11 cellular contexts compared by ENCODE assay signal in the genomic region with DNA sequence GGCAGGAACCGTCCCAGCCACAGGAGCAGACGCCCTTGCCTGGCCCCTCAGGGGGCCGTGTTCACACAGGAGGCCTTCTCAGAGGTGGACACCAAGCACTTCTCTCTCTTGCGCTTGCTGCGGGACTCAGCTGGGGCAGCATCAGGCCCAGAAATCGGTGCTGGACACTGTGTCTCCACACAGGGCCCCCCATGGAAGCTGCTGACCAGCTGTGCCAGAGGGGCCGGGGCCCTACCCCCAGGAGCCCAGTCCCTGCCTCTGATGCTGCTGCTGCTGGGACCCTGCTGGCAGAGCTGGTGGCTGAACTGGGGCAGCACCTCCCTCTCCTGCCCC. TPM values are rescaled to one million over a fixed set of nuclear protein-coding genes. Genes with fewer than 3 reads are reported as not detected.
DNase-seq lines count a peak whose midpoint lies in the region; FAIRE-seq and TF ChIP-seq lines count a peak whose summit lies in the region.
"Had no signal": no experiment of that assay in that cellular context is flagged by ENCODE, and none has a peak within 500 bp of the region (broad histone marks: within the 10 kb centered on the region; RNA-seq: fewer than 3 reads in every experiment).

No MANE protein-coding gene starts in this region.

- H3K36me3 ChIP-seq in adipocyte (ENCODE audit: control insufficient read depth, insufficient read depth, low read length, severe bottlenecking) (peaks cover 5% of the 10 kb centered on the region), keratinocyte (ENCODE audit: control insufficient read depth in 2 of 2, extremely low read depth in 1 of 2, insufficient read depth in 2 of 2, low read length in 2 of 2) (peaks cover 0 to 2% of the 10 kb centered on the region in 2 experiments), small intestine (ENCODE audit: control insufficient read depth in 2 of 2, insufficient read depth in 2 of 2, low read length in 2 of 2) (no peaks in the 10 kb centered on the region)

- H3K79me2 ChIP-seq in keratinocyte (ENCODE audit: control insufficient read depth, insufficient read depth, low read length) = peaks cover 76% of the 10 kb centered on the region

- CTCF ChIA-PET in Calu3 (lab: Charles Lee) = interaction anchor here (1.1 to 3.9 kb wide), 3 partner anchors 10 to 27 kb away, joined by 4 to 26 read pairs (median 8); no protein-coding TSS in a partner anchor
- CTCF ChIA-PET in activated CD4-positive, alpha-beta memory T cell treated with anti-CD3 and anti-CD28 coated beads, Interleukin-2, amount 10 ng/mL, durations not matched to agents 7 days and 5 days (lab: Charles Lee) = interaction anchor here (1.1 to 1.7 kb wide), 2 partner anchors 22 to 27 kb away, joined by 5 to 6 read pairs; no protein-coding TSS in a partner anchor

- TF ChIP-seq CTCF in Calu3 (IDR thresholded peaks at IDR 0.05; ENCODE audit: unreplicated experiment) (no peak), keratinocyte (optimal IDR thresholded peaks at IDR 0.05 in 1 of 3, IDR thresholded peaks at IDR 0.05 in 1 of 3, conservative IDR thresholded peaks at IDR 0.05 in 1 of 3; ENCODE audit: extremely low read depth in 1 of 3, insufficient read depth in 2 of 3, low read length in 3 of 3) (no peak)

- H3K27me3 Mint-ChIP-seq in Calu3 (ENCODE audit: unreplicated experiment) = no peaks in the 10 kb centered on the region
- H3K27me3 Mint-ChIP-seq in activated CD4-positive, alpha-beta memory T cell treated with anti-CD3 and anti-CD28 coated beads, Interleukin-2, amount 10 ng/mL, durations not matched to agents 7 days and 5 days = peaks cover 6% of the 10 kb centered on the region

- intact Hi-C loops in Calu3 (cut with micrococcal nuclease; ENCODE audit: unreplicated experiment) = no loop called here

- H3K9ac ChIP-seq in adipocyte (ENCODE audit: low read length) (peak overlapping the region; percentile 74), keratinocyte (ENCODE audit: control insufficient read depth, extremely low read depth, insufficient read depth, low read length) (peak overlapping the region; percentile 83)

- no peak overlapping the region for H3K4me3 ChIP-seq in adipocyte (ENCODE audit: low read length)
- H3K4me3 ChIP-seq in keratinocyte (ENCODE audit: control insufficient read depth in 2 of 3, extremely low read depth in 1 of 3, insufficient read depth in 2 of 3, low read depth in 1 of 3, low read length in 3 of 3) = peak overlapping the region in 1 of 3 experiments; percentile 61
- H3K4me3 ChIP-seq in small intestine (ENCODE audit: low read depth in 1 of 2, low read length in 2 of 2) = no peak overlapping the region

- H3K27ac ChIP-seq in keratinocyte (ENCODE audit: control insufficient read depth, insufficient read depth, low read length) (peak overlapping the region; percentile 86), small intestine (ENCODE audit: low read depth in 1 of 2, low read length in 1 of 2) (peak overlapping the region; percentile 74 to 93)

- H3K9me1 ChIP-seq in keratinocyte (ENCODE audit: control insufficient read depth, extremely low read depth, insufficient read depth, low read length) = peaks cover 5% of the 10 kb centered on the region

- POLR2A ChIA-PET in activated CD4-positive, alpha-beta memory T cell treated with anti-CD3 and anti-CD28 coated beads, Interleukin-2, amount 10 ng/mL, durations not matched to agents 7 days and 5 days (lab: Charles Lee) = interaction anchor here (1.0 kb wide), 1 partner anchor 23 kb away, joined by 3 read pairs; a partner anchor contains a TSS

- H3K4me1 ChIP-seq in adipocyte (ENCODE audit: control insufficient read depth, insufficient read depth, low read length) = peaks cover 46% of the 10 kb centered on the region
- H3K4me1 ChIP-seq in keratinocyte (ENCODE audit: control insufficient read depth, extremely low read depth, insufficient read depth, low read length) = peaks cover 56% of the 10 kb centered on the region
- H3K4me1 ChIP-seq in small intestine (ENCODE audit: control insufficient read depth in 2 of 2, insufficient read depth in 1 of 2, low read depth in 1 of 2, low read length in 1 of 2) = peaks cover 2 to 41% of the 10 kb centered on the region in 2 donors

- no peak overlapping the region for H2AFZ ChIP-seq in keratinocyte (ENCODE audit: control insufficient read depth, low read length)

- BruUV-seq in Calu3 (replicated peaks; lab: Mats Ljungman, UMichigan) = no TSS peak

- DNase-seq in Calu3 (no peak), adipocyte (ENCODE audit: low read depth) (peak; percentile 17), keratinocyte (ENCODE audit: low read depth, low spot score) (no peak), small intestine (no peak), AML-193 (lab: John Stamatoyannopoulos, UW) (no peak), NCI-H524 (lab: John Stamatoyannopoulos, UW) (no peak), NCI-H1694 (lab: John Stamatoyannopoulos, UW) (no peak)
- no peak for DNase-seq in activated CD4-positive, alpha-beta memory T cell treated with anti-CD3 and anti-CD28 coated beads, Interleukin-2, amount 10 ng/mL, durations not matched to agents 7 days and 5 days
- DNase-seq: activated naive CD4-positive, alpha-beta T cell treated with Interleukin-2 at 50 U/mL for 16 hours; NCI-H1092 had no signal

- H4K20me1 ChIP-seq in keratinocyte (ENCODE audit: control insufficient read depth, extremely low read depth, insufficient read depth, low read length) = peaks cover 7% of the 10 kb centered on the region

- H3K9me3 ChIP-seq in adipocyte (ENCODE audit: control insufficient read depth, low read length) (no peaks in the 10 kb centered on the region), keratinocyte (ENCODE audit: control insufficient read depth, low read depth, low read length) (no peaks in the 10 kb centered on the region), small intestine (ENCODE audit: control insufficient read depth, low read depth) (no peaks in the 10 kb centered on the region)

- peak overlapping the region; percentile 95 for H3K4me2 ChIP-seq in keratinocyte (ENCODE audit: control insufficient read depth, extremely low read depth, insufficient read depth, low read depth, low read length)

- no peak for FAIRE-seq in keratinocyte (lab: Jason Lieb, UNC)
- FAIRE-seq in small intestine (lab: Jason Lieb, UNC) = no peak

- peaks cover 91% of the 10 kb centered on the region for H3K36me3 Mint-ChIP-seq in Calu3 (ENCODE audit: insufficient read depth, unreplicated experiment)
- no peaks in the 10 kb centered on the region for H3K36me3 Mint-ChIP-seq in activated CD4-positive, alpha-beta memory T cell treated with anti-CD3 and anti-CD28 coated beads, Interleukin-2, amount 10 ng/mL, durations not matched to agents 7 days and 5 days (ENCODE audit: low read depth)
- H3K36me3 Mint-ChIP-seq: WTC11 had no signal

- H3K4me3 Mint-ChIP-seq in Calu3 (ENCODE audit: low read depth, unreplicated experiment) = peak overlapping the region; percentile 67
- H3K4me3 Mint-ChIP-seq in activated CD4-positive, alpha-beta memory T cell treated with anti-CD3 and anti-CD28 coated beads, Interleukin-2, amount 10 ng/mL, durations not matched to agents 7 days and 5 days = no peak overlapping the region
- H3K4me3 Mint-ChIP-seq: WTC11 had no signal

- no peaks in the 10 kb centered on the region for H3K9me3 Mint-ChIP-seq in Calu3 (ENCODE audit: low read depth, unreplicated experiment)
- no peaks in the 10 kb centered on the region for H3K9me3 Mint-ChIP-seq in activated CD4-positive, alpha-beta memory T cell treated with anti-CD3 and anti-CD28 coated beads, Interleukin-2, amount 10 ng/mL, durations not matched to agents 7 days and 5 days
- H3K9me3 Mint-ChIP-seq: WTC11 had no signal

- WGBS in small intestine, 3 donors = 68 to 75% (median 70%) methylated on average over 7 of the region's 7 CpGs

- peak overlapping the region; percentile 84 for H3K27ac Mint-ChIP-seq in Calu3 (ENCODE audit: unreplicated experiment)
- no peak overlapping the region for H3K27ac Mint-ChIP-seq in activated CD4-positive, alpha-beta memory T cell treated with anti-CD3 and anti-CD28 coated beads, Interleukin-2, amount 10 ng/mL, durations not matched to agents 7 days and 5 days
- H3K27ac Mint-ChIP-seq: WTC11 had no signal

- H3K27me3 ChIP-seq in adipocyte (replicated peaks; ENCODE audit: control insufficient read depth, insufficient read depth, low read length) (no peaks in the 10 kb centered on the region), keratinocyte (ENCODE audit: control insufficient read depth, extremely low read depth, insufficient read depth, low read length) (no peaks in the 10 kb centered on the region), small intestine (ENCODE audit: control insufficient read depth in 2 of 2, insufficient read depth in 2 of 2, low read length in 2 of 2) (no peaks in the 10 kb centered on the region)

- dilution Hi-C loops in keratinocyte (cut with MboI; ENCODE audit: extremely low pct_ligation_motif_present, low sequenced_read_pairs) = no loop called here

- H3K4me1 Mint-ChIP-seq in Calu3 (ENCODE audit: low read depth, unreplicated experiment) = peaks cover 55% of the 10 kb centered on the region
- peaks cover 20% of the 10 kb centered on the region for H3K4me1 Mint-ChIP-seq in activated CD4-positive, alpha-beta memory T cell treated with anti-CD3 and anti-CD28 coated beads, Interleukin-2, amount 10 ng/mL, durations not matched to agents 7 days and 5 days

RNA-seq across cellular contexts. Expression of a gene that starts 4.0 kb away (rescaled TPM):
- total RNA-seq in Calu3 (2022) = 298 and 337 TPM in 2 replicates
- polyA plus RNA-seq in keratinocyte = 44.3 to 90.3 TPM (median 66.2 TPM) in 3 replicates
- polyA plus RNA-seq in keratinocyte (2011; ENCODE audit: low read depth) = 123 TPM
- 21.3 and 35.3 TPM in 2 replicates for polyA plus RNA-seq in keratinocyte (2011; cell fraction: cytosol; rRNA removed)
- polyA plus RNA-seq in keratinocyte (2011; cell fraction: nucleus; rRNA removed) = 208 and 264 TPM in 2 replicates
- 81.4 and 94.0 TPM in 2 replicates for polyA plus RNA-seq in keratinocyte (2012; ENCODE audit: low replicate concordance)
- polyA minus RNA-seq in keratinocyte = 131 to 309 TPM (median 181 TPM) in 3 replicates
- polyA minus RNA-seq in keratinocyte (2011; cell fraction: cytosol; rRNA and poly(A)+ RNA removed) = 135 TPM
- polyA minus RNA-seq in keratinocyte (2011; cell fraction: nucleus; rRNA and poly(A)+ RNA removed) = 352 and 408 TPM in 2 replicates
- polyA plus RNA-seq in small intestine = 100 to 1,000 TPM in 2 of 3 donors, 10 to 100 TPM in 1; 80.2 to 179 (median 110) TPM
- 10 to 100 TPM; 21.5 to 23.5 TPM for total RNA-seq in activated CD4-positive, alpha-beta memory T cell treated with anti-CD3 and anti-CD28 coated beads, Interleukin-2, amount 10 ng/mL, durations not matched to agents 7 days and 5 days

RNA-seq across cellular contexts. Expression of a gene that starts 23.3 kb away (rescaled TPM):
- total RNA-seq in Calu3 (2022) = 13.2 and 19.0 TPM in 2 replicates
- 0.94 to 3.1 TPM (median 1.4 TPM) in 3 replicates for polyA plus RNA-seq in keratinocyte
- polyA plus RNA-seq in keratinocyte (2011; ENCODE audit: low read depth) = 1.2 TPM
- polyA plus RNA-seq in keratinocyte (2011; cell fraction: cytosol; rRNA removed) = 1.2 and 2.1 TPM in 2 replicates
- 11.3 and 18.0 TPM in 2 replicates for polyA plus RNA-seq in keratinocyte (2011; cell fraction: nucleus; rRNA removed)
- polyA plus RNA-seq in keratinocyte (2012; ENCODE audit: low replicate concordance) = 1.0 and 3.2 TPM in 2 replicates
- polyA minus RNA-seq in keratinocyte = 0.93 to 2.4 TPM (median 1.1 TPM) in 3 replicates
- polyA minus RNA-seq in keratinocyte (2011; cell fraction: cytosol; rRNA and poly(A)+ RNA removed) = 2.1 TPM
- polyA minus RNA-seq in keratinocyte (2011; cell fraction: nucleus; rRNA and poly(A)+ RNA removed) = 3.7 and 5.8 TPM in 2 replicates
- 1 to 10 TPM; 1.9 to 2.7 (median 2.2) TPM for polyA plus RNA-seq in small intestine
- total RNA-seq in activated CD4-positive, alpha-beta memory T cell treated with anti-CD3 and anti-CD28 coated beads, Interleukin-2, amount 10 ng/mL, durations not matched to agents 7 days and 5 days = 1 to 10 TPM; 5.0 to 5.6 TPM

RNA-seq across cellular contexts. Expression of a gene that starts 33.3 kb away (rescaled TPM):
- 14.3 and 23.7 TPM in 2 replicates for total RNA-seq in Calu3 (2022)
- polyA plus RNA-seq in keratinocyte (3.4 to 12.6 TPM (median 4.6 TPM) in 3 replicates), small intestine (1 to 10 TPM in 2 of 3 donors, not detected in 1; 2.4 to 7.9 TPM)
- 2.1 TPM for polyA plus RNA-seq in keratinocyte (2011; ENCODE audit: low read depth)
- polyA plus RNA-seq in keratinocyte (2011; cell fraction: cytosol; rRNA removed) = 4.8 and 9.8 TPM in 2 replicates
- 17.4 and 26.6 TPM in 2 replicates for polyA plus RNA-seq in keratinocyte (2011; cell fraction: nucleus; rRNA removed)
- 4.3 and 6.8 TPM in 2 replicates for polyA plus RNA-seq in keratinocyte (2012; ENCODE audit: low replicate concordance)
- polyA minus RNA-seq in keratinocyte = 6.5 to 11.9 TPM (median 11.8 TPM) in 3 replicates
- 13.4 TPM for polyA minus RNA-seq in keratinocyte (2011; cell fraction: cytosol; rRNA and poly(A)+ RNA removed)
- polyA minus RNA-seq in keratinocyte (2011; cell fraction: nucleus; rRNA and poly(A)+ RNA removed) = 8.3 and 9.3 TPM in 2 replicates
- 10 to 100 TPM; 13.4 to 14.2 TPM for total RNA-seq in activated CD4-positive, alpha-beta memory T cell treated with anti-CD3 and anti-CD28 coated beads, Interleukin-2, amount 10 ng/mL, durations not matched to agents 7 days and 5 days

RNA-seq across cellular contexts. Expression of a gene that starts 39.6 kb away (rescaled TPM):
- 47.1 and 50.0 TPM in 2 replicates for total RNA-seq in Calu3 (2022)
- polyA plus RNA-seq in keratinocyte (19.8 to 29.7 TPM (median 23.2 TPM) in 3 replicates), small intestine (10 to 100 TPM; 28.6 to 41.2 (median 38.2) TPM)
- 11.6 TPM for polyA plus RNA-seq in keratinocyte (2011; ENCODE audit: low read depth)
- polyA plus RNA-seq in keratinocyte (2011; cell fraction: cytosol; rRNA removed) = 13.3 and 28.8 TPM in 2 replicates
- 38.8 and 54.6 TPM in 2 replicates for polyA plus RNA-seq in keratinocyte (2011; cell fraction: nucleus; rRNA removed)
- polyA plus RNA-seq in keratinocyte (2012; ENCODE audit: low replicate concordance) = 20.6 and 25.0 TPM in 2 replicates
- 28.0 to 48.1 TPM (median 40.1 TPM) in 3 replicates for polyA minus RNA-seq in keratinocyte
- polyA minus RNA-seq in keratinocyte (2011; cell fraction: cytosol; rRNA and poly(A)+ RNA removed) = 31.7 TPM
- polyA minus RNA-seq in keratinocyte (2011; cell fraction: nucleus; rRNA and poly(A)+ RNA removed) = 29.2 and 36.5 TPM in 2 replicates
- 10 to 100 TPM; 56.5 to 58.9 TPM for total RNA-seq in activated CD4-positive, alpha-beta memory T cell treated with anti-CD3 and anti-CD28 coated beads, Interleukin-2, amount 10 ng/mL, durations not matched to agents 7 days and 5 days

RNA-seq across cellular contexts. Expression of a gene that starts 42.0 kb away (rescaled TPM):
- 21.1 and 27.5 TPM in 2 replicates for total RNA-seq in Calu3 (2022)
- polyA plus RNA-seq in keratinocyte (10.1 to 17.9 TPM (median 11.1 TPM) in 3 replicates), small intestine (1 to 10 TPM in 2 of 3 donors, under 1 TPM in 1; 0.45 to 7.1 (median 3.5) TPM)
- 5.9 TPM for polyA plus RNA-seq in keratinocyte (2011; ENCODE audit: low read depth)
- 6.1 and 11.8 TPM in 2 replicates for polyA plus RNA-seq in keratinocyte (2011; cell fraction: cytosol; rRNA removed)
- 41.3 and 53.1 TPM in 2 replicates for polyA plus RNA-seq in keratinocyte (2011; cell fraction: nucleus; rRNA removed)
- 4.9 and 11.0 TPM in 2 replicates for polyA plus RNA-seq in keratinocyte (2012; ENCODE audit: low replicate concordance)
- polyA minus RNA-seq in keratinocyte = 10.4 to 14.4 TPM (median 13.0 TPM) in 3 replicates
- polyA minus RNA-seq in keratinocyte (2011; cell fraction: cytosol; rRNA and poly(A)+ RNA removed) = 17.8 TPM
- 16.7 and 19.8 TPM in 2 replicates for polyA minus RNA-seq in keratinocyte (2011; cell fraction: nucleus; rRNA and poly(A)+ RNA removed)
- total RNA-seq in activated CD4-positive, alpha-beta memory T cell treated with anti-CD3 and anti-CD28 coated beads, Interleukin-2, amount 10 ng/mL, durations not matched to agents 7 days and 5 days = 1 to 10 TPM; 4.8 to 5.8 TPM

Comparison
In these comparisons a context has a peak if more than half of its experiments do, and no peak if none do; other contexts are left out.
1. RNA of a gene that starts 4.0 kb away (total RNA-seq): 298 to 337 TPM in Calu3; 21.5 to 23.5 TPM in activated CD4-positive, alpha-beta memory T cell treated with anti-CD3 and anti-CD28 coated beads, Interleukin-2, amount 10 ng/mL, durations not matched to agents 7 days and 5 days; every median in the first group is over 10 times any median in the second.